Comparison of ENCODE assay signal across 1 cellular context in the genomic region with DNA sequence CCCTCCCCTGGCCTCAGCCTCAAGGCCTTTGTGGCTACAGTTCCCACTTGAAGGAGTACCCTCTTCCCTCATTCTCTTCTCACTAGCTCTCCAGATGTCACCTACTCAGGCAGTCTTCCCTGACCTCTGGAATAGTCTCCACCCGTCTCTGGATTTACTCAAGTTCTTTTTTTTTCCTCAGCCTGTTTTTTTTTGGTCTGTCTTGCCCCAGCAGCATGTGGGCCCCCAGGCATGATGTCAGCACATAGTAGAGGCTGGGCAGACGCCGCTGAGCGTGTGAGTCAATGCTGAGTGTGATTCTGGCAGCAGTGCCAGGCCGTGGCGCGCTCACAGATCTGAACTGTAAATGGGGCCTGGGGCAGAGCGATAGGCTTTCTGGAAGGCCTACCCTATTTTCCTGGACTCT.
TF ChIP-seq lines count a peak whose summit lies in the region.

No MANE protein-coding gene starts in this region.

TF ChIP-seq in HEK293, 187 proteins besides CTCF, POLR2A, EP300 and RAD21 (continued from another document):
- TF ChIP-seq, protein P1, sequence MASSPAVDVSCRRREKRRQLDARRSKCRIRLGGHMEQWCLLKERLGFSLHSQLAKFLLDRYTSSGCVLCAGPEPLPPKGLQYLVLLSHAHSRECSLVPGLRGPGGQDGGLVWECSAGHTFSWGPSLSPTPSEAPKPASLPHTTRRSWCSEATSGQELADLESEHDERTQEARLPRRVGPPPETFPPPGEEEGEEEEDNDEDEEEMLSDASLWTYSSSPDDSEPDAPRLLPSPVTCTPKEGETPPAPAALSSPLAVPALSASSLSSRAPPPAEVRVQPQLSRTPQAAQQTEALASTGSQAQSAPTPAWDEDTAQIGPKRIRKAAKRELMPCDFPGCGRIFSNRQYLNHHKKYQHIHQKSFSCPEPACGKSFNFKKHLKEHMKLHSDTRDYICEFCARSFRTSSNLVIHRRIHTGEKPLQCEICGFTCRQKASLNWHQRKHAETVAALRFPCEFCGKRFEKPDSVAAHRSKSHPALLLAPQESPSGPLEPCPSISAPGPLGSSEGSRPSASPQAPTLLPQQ (tag by site-specific recombination; IDR thresholded peaks at IDR 0.05), result peak; percentile 95
- TF ChIP-seq, protein P2, sequence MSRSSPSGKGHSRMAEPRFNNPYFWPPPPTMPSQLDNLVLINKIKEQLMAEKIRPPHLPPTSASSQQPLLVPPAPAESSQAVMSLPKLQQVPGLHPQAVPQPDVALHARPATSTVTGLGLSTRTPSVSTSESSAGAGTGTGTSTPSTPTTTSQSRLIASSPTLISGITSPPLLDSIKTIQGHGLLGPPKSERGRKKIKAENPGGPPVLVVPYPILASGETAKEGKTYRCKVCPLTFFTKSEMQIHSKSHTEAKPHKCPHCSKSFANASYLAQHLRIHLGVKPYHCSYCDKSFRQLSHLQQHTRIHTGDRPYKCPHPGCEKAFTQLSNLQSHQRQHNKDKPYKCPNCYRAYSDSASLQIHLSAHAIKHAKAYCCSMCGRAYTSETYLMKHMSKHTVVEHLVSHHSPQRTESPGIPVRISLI (tag by site-specific recombination; IDR thresholded peaks at IDR 0.05), result peak; percentile 61
- TF ChIP-seq ZNF335 (tag by site-specific recombination; conservative IDR thresholded peaks at IDR 0.05) (peak; percentile 32; the same call in 1 of the 2 replicates), ZBTB8A (tag by site-specific recombination; IDR thresholded peaks at IDR 0.05) (0 out of 2 replicates have a peak, but pooled peaks have one; percentile 17)
